ENCODE assay signal across 19 cellular contexts in genomic region chr3:57012847-57013246, GRCh38. TPM values are rescaled to one million over a fixed set of nuclear protein-coding genes. Genes with fewer than 3 reads are reported as not detected.
DNase-seq lines count a peak whose midpoint lies in the region; TF ChIP-seq lines count a peak whose summit lies in the region.
"Had no signal": no experiment of that assay in that cellular context is flagged by ENCODE, and none has a peak within 500 bp of the region (broad histone marks: within the 10 kb centered on the region; RNA-seq: fewer than 3 reads in every experiment).

No MANE protein-coding gene starts in this region.

- no peak overlapping the region for H3K4me2 ChIP-seq in Karpas-422 (ENCODE audit: low read depth, low read length, poor library complexity, severe bottlenecking)
- no peak overlapping the region for H3K4me2 ChIP-seq in neuronal stem cell (ENCODE audit: insufficient read depth, low read length, poor library complexity, severe bottlenecking)

- peak overlapping the region; percentile 77 for H2BK12ac ChIP-seq in neuronal stem cell (ENCODE audit: low read length)

- H2BK5ac ChIP-seq in neuronal stem cell (ENCODE audit: low read length), result peak overlapping the region; percentile 56

- H3K9ac ChIP-seq in Karpas-422 (ENCODE audit: low read length), result no peak overlapping the region
- no peak overlapping the region for H3K9ac ChIP-seq in neuronal stem cell (ENCODE audit: low read depth, low read length, poor library complexity)
- H3K9ac ChIP-seq in rectal smooth muscle tissue (ENCODE audit: low read length), result no peak overlapping the region
- H3K9ac ChIP-seq: GM23248 had no signal

- H2AFZ ChIP-seq in Karpas-422 (ENCODE audit: low read length) (no peak overlapping the region), neuronal stem cell (ENCODE audit: low read length) (no peak overlapping the region)
- H2AFZ ChIP-seq: GM23248 had no signal

- H3K18ac ChIP-seq in neuronal stem cell (ENCODE audit: low read length), result peak overlapping the region; percentile 21

- H3K27ac ChIP-seq in Karpas-422 (ENCODE audit: low read length), result peak overlapping the region; percentile 99
- H3K27ac ChIP-seq in neuronal stem cell (replicated peaks; ENCODE audit: low read length), result no peak overlapping the region
- H3K27ac ChIP-seq in rectal smooth muscle tissue (ENCODE audit: low read depth, low read length), result peak overlapping the region; percentile 76
- H3K27ac ChIP-seq in ascending aorta, result no peak overlapping the region
- H3K27ac ChIP-seq: GM23248 had no signal

- no peak overlapping the region for H4K8ac ChIP-seq in neuronal stem cell (ENCODE audit: low read depth, low read length)

- H2AK5ac ChIP-seq in neuronal stem cell (ENCODE audit: low read depth, low read length), result no peak overlapping the region

- intact Hi-C loops in ascending aorta (cut with DNase I), result no loop called here

- H4K91ac ChIP-seq in neuronal stem cell (ENCODE audit: low read depth, low read length, poor library complexity), result no peak overlapping the region

- H2BK120ac ChIP-seq in neuronal stem cell (ENCODE audit: low read depth, low read length), result no peak overlapping the region

- no peaks in the 10 kb centered on the region for H4K20me1 ChIP-seq in Karpas-422 (ENCODE audit: insufficient read depth, low read depth, low read length)

- no peak for DNase-seq in Karpas-422
- no peak for DNase-seq in neuronal stem cell (ENCODE audit: low spot score)
- no peak for DNase-seq in NCI-H2107 treated with DMSO at 0.1 percent for 48 hours (lab: John Stamatoyannopoulos, UW; ENCODE audit: unreplicated experiment)
- DNase-seq in NCI-H1694 (lab: John Stamatoyannopoulos, UW), result no peak
- no peak for DNase-seq in ascending aorta (ENCODE audit: low spot score in 2 of 2)
- DNase-seq: C1 segment of cervical spinal cord; Calu3; CD4-positive, alpha-beta memory T cell; COR-L47; DMS53; DMS79 treated with DMSO at 0.1 percent for 48 hours; GF-D8; GM23248; H7; HCEC 1CT had no signal

- no peak overlapping the region for H3K4me3 ChIP-seq in Karpas-422 (ENCODE audit: low read length)
- no peak overlapping the region for H3K4me3 ChIP-seq in neuronal stem cell (ENCODE audit: low read length in 2 of 2)
- H3K4me3 ChIP-seq in rectal smooth muscle tissue (ENCODE audit: low read length), result no peak overlapping the region
- no peak overlapping the region for H3K4me3 ChIP-seq in ascending aorta
- H3K4me3 ChIP-seq: GM23248 had no signal

- no peak overlapping the region for H3K4ac ChIP-seq in neuronal stem cell (ENCODE audit: low read length)

- no CpG with 5 or more reads among the region's 22 CpGs for WGBS in neuronal stem cell (ENCODE audit: extremely low coverage in 2 of 2, insufficient read length in 2 of 2, insufficient replicate concordance in 1 of 2), 2 donors

- H3K36me3 ChIP-seq in Karpas-422 (ENCODE audit: insufficient read depth, low read length) (no peaks in the 10 kb centered on the region), neuronal stem cell (replicated peaks in 1 of 2; ENCODE audit: control insufficient read depth in 2 of 2, insufficient read depth in 2 of 2, low read length in 2 of 2) (no peaks in the 10 kb centered on the region), rectal smooth muscle tissue (ENCODE audit: control insufficient read depth, insufficient read depth, low read length) (no peaks in the 10 kb centered on the region), ascending aorta (no peaks in the 10 kb centered on the region)

- no peak for TF ChIP-seq CTCF in ascending aorta (IDR thresholded peaks at IDR 0.05)

- H3K14ac ChIP-seq in neuronal stem cell (ENCODE audit: low read length), result no peak overlapping the region

- no peaks in the 10 kb centered on the region for H3K27me3 ChIP-seq in Karpas-422 (ENCODE audit: low read length)
- H3K27me3 ChIP-seq in neuronal stem cell (ENCODE audit: control insufficient read depth in 3 of 3, insufficient read depth in 3 of 3, low read depth in 1 of 3, low read length in 3 of 3), result no peaks in the 10 kb centered on the region
- no peaks in the 10 kb centered on the region for H3K27me3 ChIP-seq in rectal smooth muscle tissue (ENCODE audit: control insufficient read depth, insufficient read depth, low read length)
- no peaks in the 10 kb centered on the region for H3K27me3 ChIP-seq in ascending aorta

- no peak overlapping the region for H2BK15ac ChIP-seq in neuronal stem cell (ENCODE audit: low read length)

- no peaks in the 10 kb centered on the region for H3K79me2 ChIP-seq in Karpas-422 (ENCODE audit: low read length)

- peaks cover 66% of the 10 kb centered on the region for H3K4me1 ChIP-seq in Karpas-422 (ENCODE audit: low read length)
- peaks cover 15 to 17% of the 10 kb centered on the region in 2 donors for H3K4me1 ChIP-seq in neuronal stem cell (ENCODE audit: control insufficient read depth in 2 of 2, insufficient read depth in 1 of 2, low read depth in 1 of 2, low read length in 2 of 2)
- H3K4me1 ChIP-seq in rectal smooth muscle tissue (ENCODE audit: control insufficient read depth, insufficient read depth, low read length), result peaks cover 46% of the 10 kb centered on the region
- H3K4me1 ChIP-seq in ascending aorta, result peaks cover 7 to 9% of the 10 kb centered on the region in 2 donors

- H3K23ac ChIP-seq in neuronal stem cell (ENCODE audit: low read depth, low read length, poor library complexity), result no peak overlapping the region

- no peaks in the 10 kb centered on the region for H3K79me1 ChIP-seq in neuronal stem cell (ENCODE audit: low read depth, low read length)

- no peaks in the 10 kb centered on the region for H3K9me2 ChIP-seq in Karpas-422 (replicated peaks; ENCODE audit: insufficient read depth, low read length)

- H3K9me3 ChIP-seq in Karpas-422 (ENCODE audit: low read length) (no peaks in the 10 kb centered on the region), neuronal stem cell (replicated peaks in 1 of 2; ENCODE audit: control insufficient read depth in 2 of 2, insufficient read depth in 1 of 2, low read depth in 1 of 2, low read length in 2 of 2) (no peaks in the 10 kb centered on the region), ascending aorta (no peaks in the 10 kb centered on the region)

RNA-seq across cellular contexts. Expression of gene SPATA12, which starts 47.6 kb away (rescaled TPM):
- 3.2 and 3.9 TPM in 2 replicates for total RNA-seq in Karpas-422 (2014; rRNA removed; shearing (Covaris generic); ENCODE audit: low replicate concordance)
- 0.28 TPM for polyA plus RNA-seq in neuronal stem cell (2013, experiment 1 of 2)
- 0.39 TPM for polyA plus RNA-seq in neuronal stem cell (2013, experiment 2 of 2)
- total RNA-seq in ascending aorta, result not detected
- total RNA-seq: A673; CD4-positive, alpha-beta memory T cell; G401; GM23248 had no signal
- polyA plus RNA-seq: BJ; CD4-positive, alpha-beta memory T cell; GM23248 had no signal

Comparison
In these comparisons a context has a peak if more than half of its experiments do, and no peak if none do; other contexts are left out.
1. H3K27ac ChIP-seq: peak in Karpas-422 (single experiment) and rectal smooth muscle tissue (single experiment); none in neuronal stem cell (single experiment) and ascending aorta (0 of 2).